Comparison of ENCODE assay signal across 8 cellular contexts in the genomic region with DNA sequence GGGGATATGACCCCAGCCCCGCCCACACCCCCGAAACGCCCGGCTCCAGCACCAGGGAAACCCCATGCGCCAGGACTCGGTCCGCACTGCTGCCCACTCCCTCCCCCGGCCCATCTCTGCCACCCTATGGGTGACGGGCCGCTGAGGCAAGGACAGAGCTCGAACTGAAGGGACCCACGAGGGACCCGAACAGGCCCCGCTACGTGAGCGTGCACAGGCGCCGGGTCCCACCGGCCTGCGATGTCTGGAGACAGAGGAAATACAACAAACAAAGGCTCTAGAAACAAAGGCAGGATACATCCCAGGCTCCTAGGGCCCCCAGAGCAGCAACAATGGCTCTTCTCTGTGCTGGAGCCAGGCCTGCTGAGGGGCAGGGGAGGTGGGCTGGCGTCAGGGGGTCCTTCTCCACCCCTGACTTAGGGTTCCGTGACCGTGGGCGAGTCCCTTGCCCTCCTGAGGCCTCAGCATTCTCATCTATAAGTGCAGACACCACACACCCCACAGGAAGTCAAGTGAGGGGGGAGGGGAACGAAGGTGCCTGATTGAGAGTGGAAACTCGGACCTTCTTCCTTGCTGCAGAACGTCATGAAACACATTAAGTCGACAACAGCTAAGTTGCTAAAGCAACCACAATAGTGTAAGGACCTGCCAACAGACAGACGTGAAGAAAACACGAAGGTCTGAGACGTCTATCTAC. TPM values are rescaled to one million over a fixed set of nuclear protein-coding genes. Genes with fewer than 3 reads are reported as not detected.
DNase-seq lines count a peak whose midpoint lies in the region; ATAC-seq and TF ChIP-seq lines count a peak whose summit lies in the region.

No MANE protein-coding gene starts in this region.

- POLR2A ChIA-PET in HEK293T (lab: Yijun Ruan, JAX), result no interaction called here

- intact Hi-C loops in activated T-helper 1 cell treated with anti-CD3 and anti-CD28 coated beads, Interleukin-12 subunit alpha, Interleukin-12 subunit beta, Interleukin-2, Interleukin-4 antibody, amounts not matched to agents 30 ng/mL and 10 ng/mL and 1 ng/mL, durations not matched to agents 14 hours and 24 hours and 36 hours (cut with micrococcal nuclease), result loop anchor here (1.0 kb wide), 2 partner anchors 15 to 18 kb away; no protein-coding TSS in a partner anchor

- H3K9me3 ChIP-seq in Loucy (ENCODE audit: insufficient read depth, low read depth, low read length), result no peaks in the 10 kb centered on the region

- peaks cover 38% of the 10 kb centered on the region for H4K20me1 ChIP-seq in Loucy (ENCODE audit: insufficient read depth, low read length, poor library complexity, severe bottlenecking)

- H3K4me1 ChIP-seq in Loucy (ENCODE audit: insufficient read depth, low read length, poor library complexity, severe bottlenecking), result peaks cover 32% of the 10 kb centered on the region

- TF ChIP-seq CTCF in Loucy (conservative IDR thresholded peaks at IDR 0.05; ENCODE audit: low read length) (no peak), brain microvascular endothelial cell (IDR thresholded peaks at IDR 0.05; ENCODE audit: low read depth, low read length, missing control alignments) (no peak)

- H3K9me3 Mint-ChIP-seq in activated T-helper 1 cell treated with anti-CD3 and anti-CD28 coated beads, Interleukin-12 subunit alpha, Interleukin-12 subunit beta, Interleukin-2, Interleukin-4 antibody, amounts not matched to agents 30 ng/mL and 10 ng/mL and 1 ng/mL, durations not matched to agents 14 hours and 24 hours and 36 hours, result no peaks in the 10 kb centered on the region

- in situ Hi-C loops in brain microvascular endothelial cell (cut with HindIII; ENCODE audit: low pct_ligation_motif_present, low sequenced_read_pairs), result no loop called here

- ATAC-seq in GM18870 (IDR thresholded peaks at IDR 0.05; ENCODE audit: unreplicated experiment), result no peak
- ATAC-seq in HG03354 (IDR thresholded peaks at IDR 0.05; ENCODE audit: poor library complexity, severe bottlenecking, unreplicated experiment), result no peak

- CTCF ChIA-PET in HEK293T (lab: Yijun Ruan, JAX), result no interaction called here

- peak overlapping the region; percentile 84 for H3K4me2 ChIP-seq in Loucy (ENCODE audit: low read depth, low read length, poor library complexity, severe bottlenecking)

- peak overlapping the region; percentile 99 for H3K27ac Mint-ChIP-seq in activated T-helper 1 cell treated with anti-CD3 and anti-CD28 coated beads, Interleukin-12 subunit alpha, Interleukin-12 subunit beta, Interleukin-2, Interleukin-4 antibody, amounts not matched to agents 30 ng/mL and 10 ng/mL and 1 ng/mL, durations not matched to agents 14 hours and 24 hours and 36 hours

- H3K27ac ChIP-seq in layer of hippocampus (ENCODE audit: low read depth, low read length) (peak overlapping the region; percentile 90), brain microvascular endothelial cell (no peak overlapping the region)

- H3K36me3 Mint-ChIP-seq in activated T-helper 1 cell treated with anti-CD3 and anti-CD28 coated beads, Interleukin-12 subunit alpha, Interleukin-12 subunit beta, Interleukin-2, Interleukin-4 antibody, amounts not matched to agents 30 ng/mL and 10 ng/mL and 1 ng/mL, durations not matched to agents 14 hours and 24 hours and 36 hours (ENCODE audit: low read depth), result peaks cover 14% of the 10 kb centered on the region

- H3K27me3 ChIP-seq in Loucy (ENCODE audit: insufficient read depth, low read length, poor library complexity, severe bottlenecking) (no peaks in the 10 kb centered on the region), layer of hippocampus (ENCODE audit: control insufficient read depth, insufficient read depth, low read length) (no peaks in the 10 kb centered on the region), brain microvascular endothelial cell (replicated peaks) (no peaks in the 10 kb centered on the region)

- H3K9me2 ChIP-seq in Loucy (replicated peaks; ENCODE audit: low read depth, low read length), result no peaks in the 10 kb centered on the region

- H3K36me3 ChIP-seq in Loucy (ENCODE audit: insufficient read depth, low read length) (no peaks in the 10 kb centered on the region), brain microvascular endothelial cell (replicated peaks) (no peaks in the 10 kb centered on the region)

- peak overlapping the region; percentile 99 for H3K4me3 Mint-ChIP-seq in activated T-helper 1 cell treated with anti-CD3 and anti-CD28 coated beads, Interleukin-12 subunit alpha, Interleukin-12 subunit beta, Interleukin-2, Interleukin-4 antibody, amounts not matched to agents 30 ng/mL and 10 ng/mL and 1 ng/mL, durations not matched to agents 14 hours and 24 hours and 36 hours

- H3K79me2 ChIP-seq in Loucy (ENCODE audit: insufficient read depth, low read length), result peaks cover 48% of the 10 kb centered on the region

- DNase-seq in activated T-helper 1 cell treated with anti-CD3 and anti-CD28 coated beads, Interleukin-12 subunit alpha, Interleukin-12 subunit beta, Interleukin-2, Interleukin-4 antibody, amounts not matched to agents 30 ng/mL and 10 ng/mL and 1 ng/mL, durations not matched to agents 14 hours and 24 hours and 36 hours (ENCODE audit: low spot score), result peak; percentile 74
- peak; percentile 79 for DNase-seq in stimulated activated CD8-positive, alpha-beta memory T cell treated with anti-CD3 and anti-CD28 coated beads, Interleukin-4, amount 100 ng/mL, for 48 hours
- DNase-seq in brain microvascular endothelial cell (no peak), HEK293T (ENCODE audit: extremely low spot score) (no peak)

- no peaks in the 10 kb centered on the region for H3K27me3 Mint-ChIP-seq in activated T-helper 1 cell treated with anti-CD3 and anti-CD28 coated beads, Interleukin-12 subunit alpha, Interleukin-12 subunit beta, Interleukin-2, Interleukin-4 antibody, amounts not matched to agents 30 ng/mL and 10 ng/mL and 1 ng/mL, durations not matched to agents 14 hours and 24 hours and 36 hours (ENCODE audit: insufficient read depth)

- H3K9ac ChIP-seq in Loucy (ENCODE audit: low read depth, low read length, poor library complexity, severe bottlenecking), result peak overlapping the region; percentile 85

- H2AFZ ChIP-seq in Loucy (ENCODE audit: low read length), result no peak overlapping the region

- H3K4me1 Mint-ChIP-seq in activated T-helper 1 cell treated with anti-CD3 and anti-CD28 coated beads, Interleukin-12 subunit alpha, Interleukin-12 subunit beta, Interleukin-2, Interleukin-4 antibody, amounts not matched to agents 30 ng/mL and 10 ng/mL and 1 ng/mL, durations not matched to agents 14 hours and 24 hours and 36 hours (ENCODE audit: low read depth), result peaks cover 28% of the 10 kb centered on the region

- H3F3A ChIP-seq in Loucy (ENCODE audit: low read depth), result no peaks in the 10 kb centered on the region

- H3K4me3 ChIP-seq in Loucy (ENCODE audit: low read length, poor library complexity, severe bottlenecking), result peak overlapping the region; percentile 97
- no peak overlapping the region for H3K4me3 ChIP-seq in brain microvascular endothelial cell (ENCODE audit: low read depth, low read length)

TF ChIP-seq in HEK293T, 16 proteins besides CTCF, POLR2A, EP300 and RAD21:
- TF ChIP-seq L3MBTL2 (conservative IDR thresholded peaks at IDR 0.05), result no peak
- no peak for TF ChIP-seq BHLHE40 (IDR thresholded peaks at IDR 0.05; ENCODE audit: borderline replicate concordance)
- no peak for TF ChIP-seq FOXK2 (IDR thresholded peaks at IDR 0.05)

RNA-seq across cellular contexts. Expression of a gene that starts 3.1 kb away (rescaled TPM):
- total RNA-seq in activated T-helper 1 cell treated with anti-CD3 and anti-CD28 coated beads, Interleukin-12 subunit alpha, Interleukin-12 subunit beta, Interleukin-2, Interleukin-4 antibody, amounts not matched to agents 30 ng/mL and 10 ng/mL and 1 ng/mL, durations not matched to agents 14 hours and 24 hours and 36 hours, result 115 TPM in 2 replicates

RNA-seq across cellular contexts. Expression of a gene that starts 18.9 kb away (rescaled TPM):
- 34.5 and 39.1 TPM in 2 replicates for total RNA-seq in activated T-helper 1 cell treated with anti-CD3 and anti-CD28 coated beads, Interleukin-12 subunit alpha, Interleukin-12 subunit beta, Interleukin-2, Interleukin-4 antibody, amounts not matched to agents 30 ng/mL and 10 ng/mL and 1 ng/mL, durations not matched to agents 14 hours and 24 hours and 36 hours

RNA-seq across cellular contexts. Expression of a gene that starts 23.0 kb away (rescaled TPM):
- 8.4 and 9.6 TPM in 2 replicates for total RNA-seq in activated T-helper 1 cell treated with anti-CD3 and anti-CD28 coated beads, Interleukin-12 subunit alpha, Interleukin-12 subunit beta, Interleukin-2, Interleukin-4 antibody, amounts not matched to agents 30 ng/mL and 10 ng/mL and 1 ng/mL, durations not matched to agents 14 hours and 24 hours and 36 hours

RNA-seq across cellular contexts. Expression of a gene that starts 23.0 kb away (rescaled TPM):
- total RNA-seq in activated T-helper 1 cell treated with anti-CD3 and anti-CD28 coated beads, Interleukin-12 subunit alpha, Interleukin-12 subunit beta, Interleukin-2, Interleukin-4 antibody, amounts not matched to agents 30 ng/mL and 10 ng/mL and 1 ng/mL, durations not matched to agents 14 hours and 24 hours and 36 hours, result 38.0 and 41.5 TPM in 2 replicates

RNA-seq across cellular contexts. Expression of a gene that starts 34.0 kb away (rescaled TPM):
- total RNA-seq in activated T-helper 1 cell treated with anti-CD3 and anti-CD28 coated beads, Interleukin-12 subunit alpha, Interleukin-12 subunit beta, Interleukin-2, Interleukin-4 antibody, amounts not matched to agents 30 ng/mL and 10 ng/mL and 1 ng/mL, durations not matched to agents 14 hours and 24 hours and 36 hours, result 64.5 and 70.5 TPM in 2 replicates

Comparison
In these comparisons a context has a peak if more than half of its experiments do, and no peak if none do; other contexts are left out.
1. DNase-seq: peak in activated T-helper 1 cell treated with anti-CD3 and anti-CD28 coated beads, Interleukin-12 subunit alpha, Interleukin-12 subunit beta, Interleukin-2, Interleukin-4 antibody, amounts not matched to agents 30 ng/mL and 10 ng/mL and 1 ng/mL, durations not matched to agents 14 hours and 24 hours and 36 hours (single experiment) and stimulated activated CD8-positive, alpha-beta memory T cell treated with anti-CD3 and anti-CD28 coated beads, Interleukin-4, amount 100 ng/mL, for 48 hours (single experiment); none in brain microvascular endothelial cell (single experiment) and HEK293T (single experiment).